Comparison of ENCODE assay signal across 1 cellular context in genomic region chr16:27772093-27772820, GRCh38.
TF ChIP-seq lines count a peak whose summit lies in the region.

No MANE protein-coding gene starts in this region.

TF ChIP-seq in WTC11, 78 proteins besides CTCF, POLR2A, EP300 and RAD21 (continued from another document):
- no peak for TF ChIP-seq ZNF532 (CRISPR knock-in tag; IDR thresholded peaks at IDR 0.05; ENCODE audit: borderline replicate concordance)
- TF ChIP-seq SMAD4 (CRISPR knock-in tag; IDR thresholded peaks at IDR 0.05): no peak
- TF ChIP-seq NR3C1 (CRISPR knock-in tag; conservative IDR thresholded peaks at IDR 0.05; ENCODE audit: low read depth): no peak
- no peak for TF ChIP-seq NR2C2 (CRISPR knock-in tag; IDR thresholded peaks at IDR 0.05)
- no peak for TF ChIP-seq FOXJ3 (CRISPR knock-in tag; IDR thresholded peaks at IDR 0.05; ENCODE audit: borderline replicate concordance)
- no peak for TF ChIP-seq GRHL2 (CRISPR knock-in tag; IDR thresholded peaks at IDR 0.05; ENCODE audit: insufficient replicate concordance, severe bottlenecking)
- TF ChIP-seq, protein P1, sequence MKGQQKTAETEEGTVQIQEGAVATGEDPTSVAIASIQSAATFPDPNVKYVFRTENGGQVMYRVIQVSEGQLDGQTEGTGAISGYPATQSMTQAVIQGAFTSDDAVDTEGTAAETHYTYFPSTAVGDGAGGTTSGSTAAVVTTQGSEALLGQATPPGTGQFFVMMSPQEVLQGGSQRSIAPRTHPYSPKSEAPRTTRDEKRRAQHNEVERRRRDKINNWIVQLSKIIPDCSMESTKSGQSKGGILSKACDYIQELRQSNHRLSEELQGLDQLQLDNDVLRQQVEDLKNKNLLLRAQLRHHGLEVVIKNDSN (CRISPR knock-in tag; IDR thresholded peaks at IDR 0.05): no peak
- TF ChIP-seq NFATC4 (CRISPR knock-in tag; IDR thresholded peaks at IDR 0.05): no peak
- TF ChIP-seq E2F5 (CRISPR knock-in tag; IDR thresholded peaks at IDR 0.05): no peak
- no peak for TF ChIP-seq KAT7 (CRISPR knock-in tag; IDR thresholded peaks at IDR 0.05; ENCODE audit: borderline replicate concordance)
